Comparison of ENCODE assay signal across 15 cellular contexts in genomic region chr1:107900083-107900945, GRCh38.
DNase-seq lines count a peak whose midpoint lies in the region; ATAC-seq and TF ChIP-seq lines count a peak whose summit lies in the region.
"Had no signal": no experiment of that assay in that cellular context is flagged by ENCODE, and none has a peak within 500 bp of the region (broad histone marks: within the 10 kb centered on the region; RNA-seq: fewer than 3 reads in every experiment).

No MANE protein-coding gene starts in this region.

- TF ChIP-seq CTCF in activated B cell treated with CpG ODN at 0.5 μM for 24 hours (IDR thresholded peaks at IDR 0.05): no peak
- TF ChIP-seq CTCF in neutrophil (IDR thresholded peaks at IDR 0.05): no peak

- intact Hi-C loops in activated B cell treated with CpG ODN at 0.5 μM for 24 hours (cut with micrococcal nuclease) (loop anchor here (1.0 kb wide), 2 partner anchors 8 to 113 kb away; no protein-coding TSS in a partner anchor), cardiac septum (cut with DNase I) (no loop called here)

- peak overlapping the region; percentile 82 for H3K27ac Mint-ChIP-seq in activated B cell treated with CpG ODN at 0.5 μM for 24 hours

- peaks cover 87% of the 10 kb centered on the region for H3K4me1 Mint-ChIP-seq in activated B cell treated with CpG ODN at 0.5 μM for 24 hours

- H3K36me3 Mint-ChIP-seq in activated B cell treated with CpG ODN at 0.5 μM for 24 hours (ENCODE audit: low read depth): no peaks in the 10 kb centered on the region

- H3K4me1 ChIP-seq in neutrophil (ENCODE audit: control insufficient read depth in 1 of 2, insufficient read depth in 1 of 2, low read depth in 1 of 2, low read length in 1 of 2): peaks cover 39 to 51% of the 10 kb centered on the region in 2 experiments
- H3K4me1 ChIP-seq: sigmoid colon, stomach had no signal

- ATAC-seq in GM18867 (IDR thresholded peaks at IDR 0.05; ENCODE audit: unreplicated experiment) (peak; percentile 51), activated B cell treated with CpG ODN at 0.5 μM for 24 hours (ENCODE audit: low read depth) (peak; percentile 40), GM19463 (IDR thresholded peaks at IDR 0.05; ENCODE audit: unreplicated experiment) (no peak)
- ATAC-seq: HCT116 had no signal

- peak overlapping the region; percentile 37 for H3K27ac ChIP-seq in neutrophil
- H3K27ac ChIP-seq: sigmoid colon had no signal

- H3K9me3 Mint-ChIP-seq in activated B cell treated with CpG ODN at 0.5 μM for 24 hours: no peaks in the 10 kb centered on the region
- H3K9me3 Mint-ChIP-seq: CD14-positive monocyte had no signal

- peak; percentile 73 for DNase-seq in Jurkat, Clone E6-1 (ENCODE audit: low read depth, low spot score)
- DNase-seq in activated B cell treated with CpG ODN at 0.5 μM for 24 hours: no peak
- DNase-seq in NCI-H2227 (lab: John Stamatoyannopoulos, UW; ENCODE audit: unreplicated experiment): no peak
- no peak for DNase-seq in cardiac septum (ENCODE audit: low spot score)
- DNase-seq: cortex of kidney, NCI-H1417 treated with DMSO at 0.1 percent for 48 hours, NCI-H524 treated with DMSO at 0.1 percent for 48 hours, SHP77, sigmoid colon, stomach had no signal

- H3K27me3 ChIP-seq in neutrophil: no peaks in the 10 kb centered on the region
- H3K27me3 ChIP-seq: sigmoid colon, stomach had no signal

- POLR2A ChIA-PET in activated B cell treated with CpG ODN at 0.5 μM for 24 hours (lab: Charles Lee): interaction anchor here (0.8 to 2.7 kb wide), 5 partner anchors 8 to 71 kb away, joined by 3 to 13 read pairs (median 4); no protein-coding TSS in a partner anchor

- no peaks in the 10 kb centered on the region for H3K27me3 Mint-ChIP-seq in activated B cell treated with CpG ODN at 0.5 μM for 24 hours

- CTCF ChIA-PET in activated B cell treated with CpG ODN at 0.5 μM for 24 hours (lab: Charles Lee): interaction anchor here (1.1 to 2.1 kb wide), 3 partner anchors 106 to 225 kb away, joined by 4 to 7 read pairs (median 5); no protein-coding TSS in a partner anchor

- H3K4me3 ChIP-seq in Jurkat, Clone E6-1 (ENCODE audit: low read length): no peak overlapping the region
- no peak overlapping the region for H3K4me3 ChIP-seq in neutrophil (ENCODE audit: low read depth in 1 of 2, low read length in 1 of 2)
- H3K4me3 ChIP-seq: sigmoid colon, stomach had no signal

- H3K4me3 Mint-ChIP-seq in activated B cell treated with CpG ODN at 0.5 μM for 24 hours: peak overlapping the region; percentile 49
- H3K4me3 Mint-ChIP-seq: CD14-positive monocyte had no signal

- no peaks in the 10 kb centered on the region for H3K36me3 ChIP-seq in neutrophil
- H3K36me3 ChIP-seq: sigmoid colon, stomach had no signal

- H3K9me3 ChIP-seq in neutrophil: no peaks in the 10 kb centered on the region
- H3K9me3 ChIP-seq: sigmoid colon, stomach had no signal
